13 cellular contexts compared by ENCODE assay signal in genomic region chr6:156021746-156022396, GRCh38.
DNase-seq lines count a peak whose midpoint lies in the region; ATAC-seq and TF ChIP-seq lines count a peak whose summit lies in the region.
"Had no signal": no experiment of that assay in that cellular context is flagged by ENCODE, and none has a peak within 500 bp of the region (broad histone marks: within the 10 kb centered on the region; RNA-seq: fewer than 3 reads in every experiment).

No MANE protein-coding gene starts in this region.

- no peaks in the 10 kb centered on the region; the same call in 1 of the 2 replicates for H3K27me3 Mint-ChIP-seq in HFFc6 (ENCODE audit: insufficient read depth)
- no peaks in the 10 kb centered on the region for H3K27me3 Mint-ChIP-seq in Calu3 (ENCODE audit: unreplicated experiment)

- no peak overlapping the region for H3K4me3 ChIP-seq in astrocyte of the spinal cord (ENCODE audit: low read depth, low read length)
- H3K4me3 ChIP-seq in heart right ventricle, result no peak overlapping the region
- H3K4me3 ChIP-seq in tibial nerve, result no peak overlapping the region
- H3K4me3 ChIP-seq: sigmoid colon had no signal

- H3K4me3 Mint-ChIP-seq in HFFc6 (peak overlapping the region; percentile 58), Calu3 (ENCODE audit: low read depth, unreplicated experiment) (no peak overlapping the region)
- H3K4me3 Mint-ChIP-seq: activated T-cell treated with anti-CD3 and anti-CD28 coated beads, Interleukin-2, amount 50 U/mL, for 4 hours had no signal

- CTCF ChIA-PET in Calu3 (lab: Charles Lee) (no interaction called here), HEK293T (lab: Yijun Ruan, JAX) (no interaction called here)

- peaks cover 0 to 30% (median 18%) of the 10 kb centered on the region in 11 donors for H3K9me3 ChIP-seq in heart right ventricle
- H3K9me3 ChIP-seq in tibial nerve, result peaks cover 0 to 19% (median 0%) of the 10 kb centered on the region in 4 donors

- intact Hi-C loops in heart right ventricle (cut with DNase I), result no loop called here
- intact Hi-C loops in Calu3 (cut with micrococcal nuclease; ENCODE audit: unreplicated experiment), result no loop called here

- POLR2A ChIA-PET in HEK293T (lab: Yijun Ruan, JAX), result no interaction called here

- H3K27ac ChIP-seq in heart right ventricle (peak overlapping the region in 2 of 10 donors; percentile 7 to 39), tibial nerve (peak overlapping the region in 3 of 4 donors; percentile 15 to 75 (median 42))

- TF ChIP-seq POLR2A in tibial nerve (IDR thresholded peaks at IDR 0.05), result no peak

- H3K27me3 ChIP-seq in heart right ventricle (no peaks in the 10 kb centered on the region), tibial nerve (no peaks in the 10 kb centered on the region)
- H3K27me3 ChIP-seq: sigmoid colon had no signal

- TF ChIP-seq EP300 in tibial nerve (IDR thresholded peaks at IDR 0.05), result no peak

- H3K4me1 Mint-ChIP-seq in HFFc6 (ENCODE audit: low read depth) (peaks cover 57% of the 10 kb centered on the region), Calu3 (ENCODE audit: low read depth, unreplicated experiment) (no peaks in the 10 kb centered on the region)

- H3K36me3 ChIP-seq in heart right ventricle, result no peaks in the 10 kb centered on the region
- no peaks in the 10 kb centered on the region for H3K36me3 ChIP-seq in tibial nerve
- H3K36me3 ChIP-seq: sigmoid colon had no signal

- no TSS peak for BruUV-seq in Calu3 (replicated peaks; lab: Mats Ljungman, UMichigan)

- H3K9me3 Mint-ChIP-seq in HFFc6, result peaks cover 19% of the 10 kb centered on the region
- peaks cover 10% of the 10 kb centered on the region for H3K9me3 Mint-ChIP-seq in Calu3 (ENCODE audit: low read depth, unreplicated experiment)

- ATAC-seq in heart right ventricle, result peak in 6 of 8 donors; percentile 12 to 52 (median 40)
- ATAC-seq in HG02840 (IDR thresholded peaks at IDR 0.05; ENCODE audit: low FRiP score, unreplicated experiment), result no peak
- ATAC-seq: activated T-cell treated with anti-CD3 and anti-CD28 coated beads, Interleukin-2, amount 50 U/mL, for 4 hours had no signal

- peak; percentile 81 for DNase-seq in HFFc6
- peak; percentile 79 for DNase-seq in astrocyte of the spinal cord (ENCODE audit: low read depth, low spot score)
- DNase-seq in heart right ventricle, result no peak
- no peak for DNase-seq in tibial nerve (ENCODE audit: low spot score in 2 of 2)
- no peak for DNase-seq in NCI-H748 treated with DMSO at 0.1 percent for 48 hours (lab: John Stamatoyannopoulos, UW)
- DNase-seq in Calu3, result no peak
- DNase-seq in HEK293T (ENCODE audit: extremely low spot score), result no peak
- DNase-seq: activated T-cell treated with anti-CD3 and anti-CD28 coated beads, Interleukin-2, amount 50 U/mL, for 4 hours; erythroblast; Kasumi-1; NK-92 treated with Interleukin-12 subunit alpha and Interleukin-12 subunit beta, amount 100 ng/mL, for 24 hours; sigmoid colon had no signal

- 79 to 86% methylated on average over 6 of the region's 6 CpGs for WGBS in heart right ventricle, 2 donors
- 79 to 81% methylated on average over 6 of the region's 6 CpGs for WGBS in tibial nerve, 2 donors

- peak overlapping the region; percentile 91 for H3K27ac Mint-ChIP-seq in HFFc6
- no peak overlapping the region for H3K27ac Mint-ChIP-seq in Calu3 (ENCODE audit: unreplicated experiment)

- in situ Hi-C loops in astrocyte of the spinal cord (cut with HindIII; ENCODE audit: low sequenced_read_pairs), result no loop called here

- H3K36me3 Mint-ChIP-seq in HFFc6 (ENCODE audit: low read depth) (peaks cover 19% of the 10 kb centered on the region), Calu3 (ENCODE audit: insufficient read depth, unreplicated experiment) (no peaks in the 10 kb centered on the region)

- H3K4me1 ChIP-seq in heart right ventricle, result peaks cover 0 to 14% (median 2%) of the 10 kb centered on the region in 9 donors
- H3K4me1 ChIP-seq in tibial nerve, result peaks cover 0 to 18% (median 5%) of the 10 kb centered on the region in 4 donors

- no peak for TF ChIP-seq CTCF in HFFc6 (IDR thresholded peaks at IDR 0.05)
- TF ChIP-seq CTCF in astrocyte of the spinal cord (IDR thresholded peaks at IDR 0.05; ENCODE audit: low read depth, low read length), result no peak
- TF ChIP-seq CTCF in heart right ventricle (IDR thresholded peaks at IDR 0.05), result no peak
- no peak for TF ChIP-seq CTCF in tibial nerve (IDR thresholded peaks at IDR 0.05)
- TF ChIP-seq CTCF in Calu3 (IDR thresholded peaks at IDR 0.05; ENCODE audit: unreplicated experiment), result no peak

TF ChIP-seq in HEK293T, 16 proteins besides CTCF, POLR2A, EP300 and RAD21:
- TF ChIP-seq ELF4 (IDR thresholded peaks at IDR 0.05) (no peak), FOXK2 (IDR thresholded peaks at IDR 0.05) (no peak)

Comparison
In these comparisons a context has a peak if more than half of its experiments do, and no peak if none do; other contexts are left out.
1. DNase-seq: peak in HFFc6 (single experiment) and astrocyte of the spinal cord (single experiment); none in heart right ventricle (0 of 2), tibial nerve (0 of 2), NCI-H748 treated with DMSO at 0.1 percent for 48 hours (single experiment), Calu3 (single experiment) and HEK293T (single experiment).